Comparison of ENCODE assay signal across 17 cellular contexts in the genomic region with DNA sequence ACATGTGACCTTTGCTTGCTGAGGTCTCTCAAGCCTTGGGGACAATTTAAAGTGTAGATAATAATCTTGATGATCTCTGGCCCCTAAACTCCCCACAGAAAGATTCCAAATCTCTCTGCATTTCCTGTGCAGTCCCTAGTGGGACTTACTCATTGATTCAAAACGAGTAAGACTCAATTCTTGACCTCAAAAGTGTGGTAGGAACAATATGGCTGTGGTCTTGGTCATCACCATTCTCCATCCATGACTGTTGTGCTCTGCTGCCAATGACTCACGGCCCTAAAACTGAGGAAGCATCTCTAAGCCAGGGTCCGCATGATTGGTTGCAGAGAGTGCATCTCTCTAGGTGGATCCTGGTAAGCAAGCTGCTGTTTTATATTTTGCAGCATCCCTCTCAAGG.
A peak's percentile ranks its signal among the peaks of the same experiment; 100 is the strongest.
DNase-seq lines count a peak whose midpoint lies in the region; ATAC-seq, FAIRE-seq and TF ChIP-seq lines count a peak whose summit lies in the region.
"Had no signal": no experiment of that assay in that cellular context is flagged by ENCODE, and none has a peak within 500 bp of the region (broad histone marks: within the 10 kb centered on the region; RNA-seq: fewer than 3 reads in every experiment).

No MANE protein-coding gene starts in this region.

- no peaks in the 10 kb centered on the region for H3K9me3 ChIP-seq in astrocyte (ENCODE audit: insufficient read depth, low read depth, low read length)

- H3K9me3 Mint-ChIP-seq in astrocyte (ENCODE audit: unreplicated experiment) = no peaks in the 10 kb centered on the region
- H3K9me3 Mint-ChIP-seq: brain had no signal

- H3K4me1 ChIP-seq in astrocyte (ENCODE audit: insufficient read depth, low read length) = no peaks in the 10 kb centered on the region

- no peaks in the 10 kb centered on the region for H3K27me3 Mint-ChIP-seq in astrocyte (ENCODE audit: low read depth, unreplicated experiment)
- H3K27me3 Mint-ChIP-seq: CD8-positive, alpha-beta memory T cell had no signal

- no peak overlapping the region for H2AFZ ChIP-seq in astrocyte (ENCODE audit: low read depth, low read length)

- no peaks in the 10 kb centered on the region for H3K36me3 Mint-ChIP-seq in astrocyte (ENCODE audit: low read depth, unreplicated experiment)
- H3K36me3 Mint-ChIP-seq: brain had no signal

- no peaks in the 10 kb centered on the region for H3K79me2 ChIP-seq in astrocyte (ENCODE audit: insufficient read depth, low read length)

- no peak overlapping the region for H3K27ac ChIP-seq in astrocyte (ENCODE audit: low read depth, low read length)
- H3K27ac ChIP-seq: 22Rv1 had no signal

- H3K27ac Mint-ChIP-seq in astrocyte (ENCODE audit: unreplicated experiment) = no peak overlapping the region
- H3K27ac Mint-ChIP-seq: brain; CD8-positive, alpha-beta memory T cell had no signal

- no peak for TF ChIP-seq POLR2A in H54 (IDR thresholded peaks at IDR 0.05; ENCODE audit: low read depth, low read length)

- no peaks in the 10 kb centered on the region for H3K27me3 ChIP-seq in astrocyte (ENCODE audit: insufficient read depth, low read length)

- H3K36me3 ChIP-seq in astrocyte (ENCODE audit: insufficient read depth, low read length) = no peaks in the 10 kb centered on the region

- no peak overlapping the region for H3K9ac ChIP-seq in astrocyte (ENCODE audit: low read length)

- no peak overlapping the region for H3K4me3 ChIP-seq in astrocyte (ENCODE audit: insufficient read depth, low read depth, low read length)

- no peak for TF ChIP-seq CTCF in astrocyte (IDR thresholded peaks at IDR 0.05; ENCODE audit: insufficient read depth, low read depth, low read length)

- peaks cover 4% of the 10 kb centered on the region for H3K4me1 Mint-ChIP-seq in astrocyte (ENCODE audit: low read depth, unreplicated experiment)
- H3K4me1 Mint-ChIP-seq: brain; CD8-positive, alpha-beta memory T cell had no signal

- peak; percentile 5 for FAIRE-seq in astrocyte (lab: Jason Lieb, UNC)
- no peak for FAIRE-seq in H54 (lab: Jason Lieb, UNC)

- no peak overlapping the region for H3K4me3 Mint-ChIP-seq in astrocyte (ENCODE audit: unreplicated experiment)
- H3K4me3 Mint-ChIP-seq: brain; CD8-positive, alpha-beta memory T cell had no signal

- ATAC-seq in HG03457 (IDR thresholded peaks at IDR 0.05; ENCODE audit: unreplicated experiment) = peak; percentile 46
- ATAC-seq: left cardiac atrium had no signal

- H4K20me1 ChIP-seq in astrocyte (ENCODE audit: insufficient read depth, low read length) = no peaks in the 10 kb centered on the region

- no peak overlapping the region for H3K4me2 ChIP-seq in astrocyte (ENCODE audit: low read length)

- DNase-seq in NK-92 treated with Interleukin-12 subunit alpha and Interleukin-12 subunit beta, amount 100 ng/mL, for 24 hours (lab: John Stamatoyannopoulos, UW) = peak; percentile 47
- no peak for DNase-seq in NK-92 (lab: John Stamatoyannopoulos, UW; ENCODE audit: unreplicated experiment)
- DNase-seq in astrocyte (ENCODE audit: low read depth) = peak; percentile 26
- peak; percentile 11 for DNase-seq in renal cortical epithelial cell (ENCODE audit: low read depth)
- no peak for DNase-seq in H54 (ENCODE audit: insufficient read length, low spot score)
- no peak for DNase-seq in NCI-H524 treated with DMSO at 0.1 percent for 48 hours (lab: John Stamatoyannopoulos, UW)
- no peak for DNase-seq in NCI-H2107 (lab: John Stamatoyannopoulos, UW)
- DNase-seq: activated gamma-delta T cell treated with Interleukin-2 at 50 U/mL for 16 hours; CD8-positive, alpha-beta memory T cell; hippocampal formation; left cardiac atrium; NCI-H2171; posterior cingulate gyrus; SHP77 treated with DMSO at 0.1 percent for 48 hours had no signal

Comparison
In these comparisons a context has a peak if more than half of its experiments do, and no peak if none do; other contexts are left out.
1. DNase-seq: peak in NK-92 treated with Interleukin-12 subunit alpha and Interleukin-12 subunit beta, amount 100 ng/mL, for 24 hours (single experiment), astrocyte (single experiment) and renal cortical epithelial cell (single experiment); none in NK-92 (single experiment), H54 (single experiment), NCI-H524 treated with DMSO at 0.1 percent for 48 hours (single experiment) and NCI-H2107 (single experiment).